ENCODE assay signal across 1 cellular context in genomic region chr11:45917286-45917622, GRCh38.
TF ChIP-seq lines count a peak whose summit lies in the region.

No MANE protein-coding gene starts in this region.

TF ChIP-seq in IMR-90, 13 proteins besides CTCF, POLR2A, EP300 and RAD21 (continued from another document):
- TF ChIP-seq ELK1 (IDR thresholded peaks at IDR 0.05; ENCODE audit: borderline replicate concordance, low read depth, low read length) = no peak
